Comparison of ENCODE assay signal across 22 cellular contexts in genomic region chr20:49748525-49748838, GRCh38. TPM values are rescaled to one million over a fixed set of nuclear protein-coding genes. Genes with fewer than 3 reads are reported as not detected.
DNase-seq lines count a peak whose midpoint lies in the region; ATAC-seq and TF ChIP-seq lines count a peak whose summit lies in the region.
"Had no signal": no experiment of that assay in that cellular context is flagged by ENCODE, and none has a peak within 500 bp of the region (broad histone marks: within the 10 kb centered on the region; RNA-seq: fewer than 3 reads in every experiment).

No MANE protein-coding gene starts in this region.

- no peaks in the 10 kb centered on the region for H3F3A ChIP-seq in smooth muscle cell (ENCODE audit: low read depth)

- H2AFZ ChIP-seq in mesenchymal stem cell (ENCODE audit: low read depth, low read length), result no peak overlapping the region
- peak overlapping the region; percentile 93 for H2AFZ ChIP-seq in smooth muscle cell (ENCODE audit: low read depth)

- H4K20me1 ChIP-seq in smooth muscle cell (ENCODE audit: low read depth), result no peaks in the 10 kb centered on the region
- H4K20me1 ChIP-seq: BLaER1 had no signal

- H3K4me2 ChIP-seq in mesenchymal stem cell (ENCODE audit: low read length, poor library complexity, severe bottlenecking) (no peak overlapping the region), smooth muscle cell (no peak overlapping the region)
- H3K4me2 ChIP-seq: BLaER1 had no signal

- H3K27me3 ChIP-seq in left ventricle myocardium inferior (ENCODE audit: low read depth) (no peaks in the 10 kb centered on the region), right cardiac atrium (ENCODE audit: control insufficient read depth, insufficient read depth) (no peaks in the 10 kb centered on the region), mesenchymal stem cell (ENCODE audit: control insufficient read depth in 1 of 2, insufficient read depth in 1 of 2, low read length in 2 of 2) (peaks cover 0 to 4% of the 10 kb centered on the region in 2 experiments), smooth muscle cell (ENCODE audit: low read depth) (no peaks in the 10 kb centered on the region), uterus (no peaks in the 10 kb centered on the region)
- H3K27me3 ChIP-seq: ascending aorta, BLaER1, dorsolateral prefrontal cortex had no signal

- H3K27ac ChIP-seq in left ventricle myocardium inferior (replicated peaks) (peak overlapping the region; percentile 88), right cardiac atrium (ENCODE audit: low read length) (no peak overlapping the region), mesenchymal stem cell (ENCODE audit: low read length, poor library complexity, severe bottlenecking) (no peak overlapping the region), smooth muscle cell (ENCODE audit: low read depth) (no peak overlapping the region), uterus (peak overlapping the region; percentile 67 to 76)
- H3K27ac ChIP-seq: BLaER1 had no signal

- H3K9me3 ChIP-seq in left ventricle myocardium inferior (replicated peaks), result no peaks in the 10 kb centered on the region
- H3K9me3 ChIP-seq in right cardiac atrium (ENCODE audit: control insufficient read depth, low read length), result no peaks in the 10 kb centered on the region
- H3K9me3 ChIP-seq in mesenchymal stem cell (ENCODE audit: control insufficient read depth, low read length), result no peaks in the 10 kb centered on the region
- H3K9me3 ChIP-seq in smooth muscle cell (replicated peaks; ENCODE audit: low read depth), result no peaks in the 10 kb centered on the region
- no peaks in the 10 kb centered on the region for H3K9me3 ChIP-seq in uterus
- H3K9me3 ChIP-seq: ascending aorta, BLaER1 had no signal

- TF ChIP-seq CTCF in left ventricle myocardium inferior (IDR thresholded peaks at IDR 0.05; ENCODE audit: borderline replicate concordance) (no peak), smooth muscle cell (IDR thresholded peaks at IDR 0.05; ENCODE audit: borderline replicate concordance, insufficient read depth, poor library complexity, severe bottlenecking) (no peak), uterus (IDR thresholded peaks at IDR 0.05) (no peak)

- H3K79me2 ChIP-seq in smooth muscle cell (ENCODE audit: low read depth), result no peaks in the 10 kb centered on the region

- H3K4me1 ChIP-seq in left ventricle myocardium inferior (peaks cover 27% of the 10 kb centered on the region), right cardiac atrium (ENCODE audit: control insufficient read depth, insufficient read depth, low read length) (peaks cover 4% of the 10 kb centered on the region), mesenchymal stem cell (ENCODE audit: control insufficient read depth, insufficient read depth, low read depth, low read length) (peaks cover 2% of the 10 kb centered on the region), smooth muscle cell (ENCODE audit: low read depth) (peaks cover 8% of the 10 kb centered on the region), uterus (peaks cover 0 to 7% of the 10 kb centered on the region in 2 donors)

- no peaks in the 10 kb centered on the region for H3K36me3 ChIP-seq in left ventricle myocardium inferior
- no peaks in the 10 kb centered on the region for H3K36me3 ChIP-seq in mesenchymal stem cell (ENCODE audit: control insufficient read depth in 1 of 2, insufficient read depth in 2 of 2, low read depth in 1 of 2, low read length in 2 of 2)
- no peaks in the 10 kb centered on the region for H3K36me3 ChIP-seq in smooth muscle cell (ENCODE audit: low read depth)
- no peaks in the 10 kb centered on the region for H3K36me3 ChIP-seq in uterus
- H3K36me3 ChIP-seq: ascending aorta, BLaER1 had no signal

- H2BK12ac ChIP-seq in mesenchymal stem cell (ENCODE audit: low read length in 2 of 2), result no peak overlapping the region

- no peak overlapping the region for H3K14ac ChIP-seq in mesenchymal stem cell (ENCODE audit: low read length in 2 of 2)

- ATAC-seq in right cardiac atrium, result no peak
- no peak for ATAC-seq in GM18873 (IDR thresholded peaks at IDR 0.05; ENCODE audit: low FRiP score, unreplicated experiment)
- no peak for ATAC-seq in GM18519 (IDR thresholded peaks at IDR 0.05; ENCODE audit: low FRiP score, unreplicated experiment)
- ATAC-seq: PC-3, T-cell had no signal

- H4K91ac ChIP-seq in mesenchymal stem cell (ENCODE audit: low read length), result no peak overlapping the region

- H3K18ac ChIP-seq in mesenchymal stem cell (ENCODE audit: low read depth in 1 of 2, low read length in 2 of 2), result no peak overlapping the region

- DNase-seq in left ventricle myocardium inferior (no peak), right cardiac atrium (no peak), mesenchymal stem cell (no peak), smooth muscle cell (lab: John Stamatoyannopoulos, UW; ENCODE audit: unreplicated experiment) (no peak), uterus (no peak), NCI-H510A treated with DMSO at 0.1 percent for 48 hours (lab: John Stamatoyannopoulos, UW) (no peak)
- DNase-seq: activated CD4-positive, alpha-beta T cell treated with anti-CD3 and anti-CD28 coated beads for 4 hours; activated naive CD4-positive, alpha-beta T cell treated with anti-CD3 and anti-CD28 coated beads, Interleukin-2, amount 50 U/mL, for 16 hours; naive B cell; NCI-H1105; NCI-H345; PC-3; SHP77 treated with DMSO at 0.1 percent for 48 hours; small intestine; stimulated activated CD4-positive, alpha-beta T cell treated with anti-CD3 and anti-CD28 coated beads, Interleukin-2, amount 100 ng/mL, for 48 hours; stimulated activated naive CD4-positive, alpha-beta T cell; T-cell had no signal

- H3K9ac ChIP-seq in mesenchymal stem cell (ENCODE audit: low read length) (peak overlapping the region; percentile 70), smooth muscle cell (ENCODE audit: low read depth) (no peak overlapping the region)
- H3K9ac ChIP-seq: BLaER1 had no signal

- intact Hi-C loops in left ventricle myocardium inferior (cut with micrococcal nuclease) (no loop called here), right cardiac atrium (cut with DNase I) (no loop called here), uterus (cut with DNase I; ENCODE audit: low total_unique reads) (no loop called here)

- no peak overlapping the region for H3K23ac ChIP-seq in mesenchymal stem cell (ENCODE audit: low read length in 2 of 2)

- no peak for TF ChIP-seq POLR2A in uterus (IDR thresholded peaks at IDR 0.05)

- no peak overlapping the region for H4K8ac ChIP-seq in mesenchymal stem cell (ENCODE audit: low read length)

- H3K4me3 ChIP-seq in left ventricle myocardium inferior (no peak overlapping the region), right cardiac atrium (ENCODE audit: low read length) (no peak overlapping the region), mesenchymal stem cell (ENCODE audit: insufficient read depth in 1 of 2, low read depth in 1 of 2, low read length in 2 of 2) (no peak overlapping the region), smooth muscle cell (no peak overlapping the region), uterus (no peak overlapping the region)
- H3K4me3 ChIP-seq: ascending aorta, BLaER1, dorsolateral prefrontal cortex had no signal

- H2AK5ac ChIP-seq in mesenchymal stem cell (ENCODE audit: low read length, severe bottlenecking), result no peak overlapping the region

- H3K4ac ChIP-seq in mesenchymal stem cell (ENCODE audit: low read depth in 1 of 2, low read length in 2 of 2), result no peak overlapping the region

- H2BK120ac ChIP-seq in mesenchymal stem cell (ENCODE audit: low read depth, low read length), result no peak overlapping the region

- 91% methylated on average over 3 of the region's 3 CpGs for WGBS in right cardiac atrium
- 98% methylated on average over 2 of the region's 3 CpGs for WGBS in mesenchymal stem cell
- WGBS in smooth muscle cell (ENCODE audit: low lambda C conversion rate), result 92% methylated on average over 3 of the region's 3 CpGs

- no peak overlapping the region for H2BK5ac ChIP-seq in mesenchymal stem cell (ENCODE audit: low read depth, low read length, poor library complexity, severe bottlenecking)

- H3K79me1 ChIP-seq in mesenchymal stem cell (replicated peaks; ENCODE audit: low read length, poor library complexity, severe bottlenecking), result no peaks in the 10 kb centered on the region

- no peak overlapping the region for H2BK15ac ChIP-seq in mesenchymal stem cell (ENCODE audit: low read depth, poor library complexity, severe bottlenecking)

RNA-seq across cellular contexts. Expression of gene B4GALT5, which starts 34.8 kb away (rescaled TPM):
- total RNA-seq in left ventricle myocardium inferior (31.0 TPM), right cardiac atrium (10 to 100 TPM; 22.6 to 33.6 (median 23.7) TPM), smooth muscle cell (25.6 and 26.0 TPM in 2 replicates), uterus (10 to 100 TPM; 13.5 to 59.0 (median 25.0) TPM)
- polyA plus RNA-seq in right cardiac atrium (13.8 TPM), smooth muscle cell (8.2 and 12.0 TPM in 2 replicates)
- 31.5 TPM for polyA plus RNA-seq in mesenchymal stem cell (2013, experiment 1 of 2)
- polyA plus RNA-seq in mesenchymal stem cell (2013, experiment 2 of 2), result 32.4 TPM

Comparison
In these comparisons a context has a peak if more than half of its experiments do, and no peak if none do; other contexts are left out.
1. H3K27ac ChIP-seq: peak in left ventricle myocardium inferior (single experiment) and uterus (2 of 2); none in right cardiac atrium (single experiment), mesenchymal stem cell (single experiment) and smooth muscle cell (single experiment).